Comparison of ENCODE assay signal across 16 cellular contexts in the genomic region with DNA sequence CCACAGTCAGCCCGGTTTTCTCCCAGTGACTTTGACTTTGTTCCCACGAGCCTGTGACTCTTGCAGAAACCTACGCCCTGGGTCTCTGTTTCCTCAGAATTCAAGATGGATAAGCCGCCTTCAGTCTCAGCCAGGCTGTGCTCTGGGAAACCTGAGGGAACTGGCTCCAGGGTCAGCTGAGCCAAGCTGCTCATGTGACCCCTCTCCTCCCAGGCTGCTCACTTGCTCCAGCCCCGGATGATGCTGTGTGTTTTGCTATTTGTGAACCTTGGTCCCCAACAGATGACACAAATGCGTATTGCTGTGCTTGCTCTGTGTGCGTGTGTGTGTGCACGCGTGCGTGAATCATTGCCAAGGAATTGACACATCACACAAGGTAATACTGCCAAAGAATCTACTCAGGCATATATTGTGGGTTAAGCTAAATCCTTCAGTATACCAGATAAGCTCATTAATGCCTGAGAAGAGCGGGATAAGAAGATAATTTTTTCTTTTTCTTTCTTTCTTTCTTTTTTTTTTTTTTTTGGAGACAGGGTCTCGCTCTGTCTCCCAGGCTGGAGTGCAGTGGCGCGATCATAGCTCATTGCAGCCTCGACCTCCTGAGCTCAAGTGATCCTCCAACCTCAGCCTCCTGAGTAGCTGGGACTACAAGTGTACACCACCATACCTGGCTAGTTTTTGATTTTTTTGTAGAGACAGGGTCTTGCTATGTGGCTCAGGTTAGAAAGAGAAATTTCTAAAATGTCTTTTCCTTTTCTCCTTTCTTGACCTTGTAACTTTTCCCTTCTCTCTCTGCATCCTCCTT. TPM values are rescaled to one million over a fixed set of nuclear protein-coding genes. Genes with fewer than 3 reads are reported as not detected.
DNase-seq lines count a peak whose midpoint lies in the region; ATAC-seq, FAIRE-seq and TF ChIP-seq lines count a peak whose summit lies in the region.
"Had no signal": no experiment of that assay in that cellular context is flagged by ENCODE, and none has a peak within 500 bp of the region (broad histone marks: within the 10 kb centered on the region; RNA-seq: fewer than 3 reads in every experiment).

No MANE protein-coding gene starts in this region.

- no peak for TF ChIP-seq POLR2A in esophagus muscularis mucosa (IDR thresholded peaks at IDR 0.05; ENCODE audit: low read depth)

- intact Hi-C loops in mucosa of descending colon (cut with DNase I, micrococcal nuclease), result no loop called here
- intact Hi-C loops in esophagus muscularis mucosa (cut with DNase I), result no loop called here

- H3K9me3 ChIP-seq in osteoblast (ENCODE audit: low read depth, low read length) (no peaks in the 10 kb centered on the region), mucosa of descending colon (no peaks in the 10 kb centered on the region), esophagus muscularis mucosa (no peaks in the 10 kb centered on the region)
- H3K9me3 ChIP-seq: HAP-1 had no signal

- H3K79me2 ChIP-seq in osteoblast (ENCODE audit: insufficient read depth, low read length), result no peaks in the 10 kb centered on the region

- no peak for TF ChIP-seq EP300 in esophagus muscularis mucosa (IDR thresholded peaks at IDR 0.05)

- ATAC-seq in esophagus mucosa, result peak; percentile 89
- ATAC-seq in mucosa of descending colon, result no peak
- ATAC-seq: stimulated activated memory B cell treated with anti-CD40 and anti-IgM and Interleukin-4, amounts not matched to agents 10 μg/mL and 1 μg/mL and 100 μg/mL, for 72 hours had no signal

- FAIRE-seq in RCC 7860 (lab: Jason Lieb, UNC), result peak; percentile 98
- FAIRE-seq: TTC549 had no signal

- H3K4me3 ChIP-seq in osteoblast (ENCODE audit: insufficient read depth, low read length) (no peak overlapping the region), mucosa of descending colon (no peak overlapping the region), esophagus muscularis mucosa (no peak overlapping the region)
- H3K4me3 ChIP-seq: HAP-1 had no signal

- peaks cover 18% of the 10 kb centered on the region for H3K4me1 ChIP-seq in osteoblast (ENCODE audit: insufficient read depth, low read length)
- no peaks in the 10 kb centered on the region for H3K4me1 ChIP-seq in mucosa of descending colon (ENCODE audit: low read depth)
- H3K4me1 ChIP-seq in esophagus muscularis mucosa, result no peaks in the 10 kb centered on the region
- H3K4me1 ChIP-seq: HAP-1 had no signal

- TF ChIP-seq CTCF in osteoblast (IDR thresholded peaks at IDR 0.05; ENCODE audit: extremely low read depth, low read depth, low read length) (no peak), mucosa of descending colon (IDR thresholded peaks at IDR 0.05) (no peak), esophagus muscularis mucosa (IDR thresholded peaks at IDR 0.05) (no peak)

- H3K27me3 ChIP-seq in osteoblast (ENCODE audit: insufficient read depth, low read length) (no peaks in the 10 kb centered on the region), esophagus muscularis mucosa (no peaks in the 10 kb centered on the region)

- H3K36me3 ChIP-seq in osteoblast (ENCODE audit: insufficient read depth, low read length) (no peaks in the 10 kb centered on the region), mucosa of descending colon (ENCODE audit: low read depth) (no peaks in the 10 kb centered on the region), esophagus muscularis mucosa (peaks cover 0 to 17% (median 0%) of the 10 kb centered on the region in 4 donors)
- H3K36me3 ChIP-seq: HAP-1 had no signal

- peak overlapping the region; percentile 76 for H3K4me2 ChIP-seq in osteoblast (ENCODE audit: insufficient read depth, low read length)

- H2AFZ ChIP-seq in osteoblast (ENCODE audit: low read length), result peak overlapping the region; percentile 39

- peak overlapping the region; percentile 86 for H3K27ac ChIP-seq in osteoblast (ENCODE audit: low read depth, low read length)
- H3K27ac ChIP-seq in esophagus muscularis mucosa (replicated peaks in 1 of 4), result no peak overlapping the region

- DNase-seq in Daoy (ENCODE audit: low read depth) (peak; percentile 34), RCC 7860 (ENCODE audit: low spot score) (peak; percentile 96), osteoblast (ENCODE audit: insufficient read length, low spot score, missing footprints) (peak; percentile 66), NCI-H2227 (lab: John Stamatoyannopoulos, UW; ENCODE audit: unreplicated experiment) (no peak), mucosa of descending colon (no peak), esophagus muscularis mucosa (ENCODE audit: extremely low spot score) (no peak)
- DNase-seq in activated CD8-positive, alpha-beta memory T cell treated with anti-CD3 and anti-CD28 coated beads, Interleukin-2, amount 50 U/mL, for 4 hours, result no peak
- DNase-seq: CD4-positive, CD25-positive, alpha-beta regulatory T cell; immature natural killer cell; NCI-H2171 treated with DMSO at 0.1 percent for 48 hours; nephron progenitor cell; OCI-M1 had no signal

- 85% methylated on average over 12 of the region's 15 CpGs for WGBS in esophagus muscularis mucosa

- H4K20me1 ChIP-seq in osteoblast (ENCODE audit: insufficient read depth, low read length), result no peaks in the 10 kb centered on the region

RNA-seq across cellular contexts. Expression of a gene that starts 29.2 kb away (rescaled TPM):
- total RNA-seq in Daoy (2014; rRNA removed; shearing (Covaris generic)), result 87.9 and 94.6 TPM in 2 replicates
- total RNA-seq in esophagus mucosa, result 21.5 TPM
- 19.5 and 21.8 TPM in 2 replicates for total RNA-seq in osteoblast
- 10 to 100 TPM; 22.6 to 25.7 (median 23.6) TPM for total RNA-seq in mucosa of descending colon
- 10 to 100 TPM in 3 of 4 donors, 1 to 10 TPM in 1; 9.1 to 34.3 (median 21.1) TPM for total RNA-seq in esophagus muscularis mucosa

Comparison
In these comparisons a context has a peak if more than half of its experiments do, and no peak if none do; other contexts are left out.
1. DNase-seq: peak in Daoy (single experiment), RCC 7860 (single experiment) and osteoblast (single experiment); none in NCI-H2227 (single experiment), activated CD8-positive, alpha-beta memory T cell treated with anti-CD3 and anti-CD28 coated beads, Interleukin-2, amount 50 U/mL, for 4 hours (single experiment), mucosa of descending colon (0 of 3) and esophagus muscularis mucosa (single experiment).